9 cellular contexts compared by ENCODE assay signal in genomic region chr2:15251753-15252152, GRCh38.
"Had no signal": no experiment of that assay in that cellular context is flagged by ENCODE, and none has a peak within 500 bp of the region (broad histone marks: within the 10 kb centered on the region; RNA-seq: fewer than 3 reads in every experiment).

No MANE protein-coding gene starts in this region.

- DNase-seq: GOT3, H7, HFFc6, KG1 had no signal

- H3K4me3 Mint-ChIP-seq: HFFc6, IgD-negative memory B cell had no signal

- H3K27ac ChIP-seq: HL-60 had no signal

- H3K4me1 ChIP-seq: HAP-1 had no signal

- FAIRE-seq: HepG2 had no signal

- H3K36me3 ChIP-seq: HAP-1 had no signal

- H3K27ac Mint-ChIP-seq: HFFc6 had no signal

- H3K4me3 ChIP-seq: HAP-1 had no signal

- H3K27me3 Mint-ChIP-seq: IgD-negative memory B cell had no signal

- ATAC-seq: HCT116, HepG2 had no signal
